In the genomic region with DNA sequence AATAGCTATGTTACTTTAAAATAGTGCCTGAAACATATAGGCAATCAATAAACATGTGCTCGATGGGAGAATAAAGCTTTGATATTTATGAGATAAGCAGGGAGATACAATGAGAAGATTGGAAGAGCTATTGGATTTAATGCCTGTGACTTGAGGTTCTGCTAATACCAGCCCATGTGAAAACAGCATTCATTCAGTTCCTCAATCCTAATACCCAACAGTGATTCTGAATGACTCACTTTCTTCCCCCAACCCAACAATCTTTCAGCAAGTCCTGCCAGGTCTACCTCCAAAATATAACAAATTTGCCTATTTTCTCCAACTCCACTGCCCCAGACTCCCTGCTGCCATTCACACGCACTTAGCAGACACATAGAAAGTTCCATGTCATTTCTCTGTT, we compare ENCODE assay signal across 21 cellular contexts. TPM values are rescaled to one million over a fixed set of nuclear protein-coding genes. Genes with fewer than 3 reads are reported as not detected.
DNase-seq lines count a peak whose midpoint lies in the region; ATAC-seq and FAIRE-seq lines count a peak whose summit lies in the region.
"Had no signal": no experiment of that assay in that cellular context is flagged by ENCODE, and none has a peak within 500 bp of the region (broad histone marks: within the 10 kb centered on the region; RNA-seq: fewer than 3 reads in every experiment).

No MANE protein-coding gene starts in this region.

- no peaks in the 10 kb centered on the region for H3K36me3 Mint-ChIP-seq in dendritic cell treated with granulocyte-macrophage colony-stimulating factor and Interleukin-4, amounts not matched to agents 40 ng/mL and 50 ng/mL, for 4 days (ENCODE audit: low read depth)

- H3K4me3 Mint-ChIP-seq in dendritic cell treated with granulocyte-macrophage colony-stimulating factor and Interleukin-4, amounts not matched to agents 40 ng/mL and 50 ng/mL, for 4 days = no peak overlapping the region
- H3K4me3 Mint-ChIP-seq: activated CD4-positive, alpha-beta memory T cell treated with anti-CD3 and anti-CD28 coated beads, Interleukin-2, amount 10 ng/mL, durations not matched to agents 7 days and 5 days; activated T-cell treated with anti-CD3 and anti-CD28 coated beads, Interleukin-2, amount 50 U/mL, for 4 hours had no signal

- DNase-seq in activated CD8-positive, alpha-beta memory T cell treated with anti-CD3 and anti-CD28 coated beads, Interleukin-2, amount 50 U/mL, for 48 hours = no peak
- DNase-seq in NCI-H2081 (lab: John Stamatoyannopoulos, UW) (no peak), urothelium cell line (ENCODE audit: low spot score) (no peak), posterior vena cava (ENCODE audit: low spot score) (no peak)
- DNase-seq: activated CD4-positive, alpha-beta memory T cell treated with anti-CD3 and anti-CD28 coated beads, Interleukin-2, amount 10 ng/mL, durations not matched to agents 7 days and 5 days; activated naive CD4-positive, alpha-beta T cell treated with anti-CD3 and anti-CD28 coated beads, Interleukin-2, amount 50 U/mL, for 16 hours; activated T-cell treated with anti-CD3 and anti-CD28 coated beads, Interleukin-2, amount 50 U/mL, for 4 hours; DND-41; NCI-H187; ovary; stimulated activated CD4-positive, alpha-beta T cell treated with anti-CD3 and anti-CD28 coated beads, Interleukin-4, amount 100 ng/mL, for 1 hour; T-helper 1 cell; uterus had no signal

- intact Hi-C loops in dendritic cell treated with granulocyte-macrophage colony-stimulating factor and Interleukin-4, amounts not matched to agents 40 ng/mL and 50 ng/mL, for 4 days (cut with micrococcal nuclease) = no loop called here
- intact Hi-C loops in posterior vena cava (cut with DNase I) = no loop called here

- no peak for FAIRE-seq in urothelium cell line (lab: Jason Lieb, UNC)
- FAIRE-seq: astrocyte, HepG2, islet of Langerhans had no signal

- ATAC-seq in GM18517 (IDR thresholded peaks at IDR 0.05; ENCODE audit: unreplicated experiment) (peak; percentile 35), GM19438 (IDR thresholded peaks at IDR 0.05; ENCODE audit: low read depth, unreplicated experiment) (peak; percentile 39), HG03066 (IDR thresholded peaks at IDR 0.05; ENCODE audit: low read depth, unreplicated experiment) (peak; percentile 23)
- ATAC-seq: activated T-cell treated with anti-CD3 and anti-CD28 coated beads, Interleukin-2, amount 50 U/mL, for 4 hours; HepG2; Right ventricle myocardium inferior had no signal

- peak overlapping the region; percentile 18 for H3K27ac Mint-ChIP-seq in dendritic cell treated with granulocyte-macrophage colony-stimulating factor and Interleukin-4, amounts not matched to agents 40 ng/mL and 50 ng/mL, for 4 days
- H3K27ac Mint-ChIP-seq: activated CD4-positive, alpha-beta memory T cell treated with anti-CD3 and anti-CD28 coated beads, Interleukin-2, amount 10 ng/mL, durations not matched to agents 7 days and 5 days had no signal

- H3K4me1 Mint-ChIP-seq in dendritic cell treated with granulocyte-macrophage colony-stimulating factor and Interleukin-4, amounts not matched to agents 40 ng/mL and 50 ng/mL, for 4 days (ENCODE audit: low read depth) = peaks cover 33% of the 10 kb centered on the region
- H3K4me1 Mint-ChIP-seq: activated CD4-positive, alpha-beta memory T cell treated with anti-CD3 and anti-CD28 coated beads, Interleukin-2, amount 10 ng/mL, durations not matched to agents 7 days and 5 days had no signal

- no peaks in the 10 kb centered on the region for H3K9me3 Mint-ChIP-seq in dendritic cell treated with granulocyte-macrophage colony-stimulating factor and Interleukin-4, amounts not matched to agents 40 ng/mL and 50 ng/mL, for 4 days
- H3K9me3 Mint-ChIP-seq: activated CD4-positive, alpha-beta memory T cell treated with anti-CD3 and anti-CD28 coated beads, Interleukin-2, amount 10 ng/mL, durations not matched to agents 7 days and 5 days; activated T-cell treated with anti-CD3 and anti-CD28 coated beads, Interleukin-2, amount 50 U/mL, for 4 hours had no signal

- no peaks in the 10 kb centered on the region for H3K27me3 Mint-ChIP-seq in dendritic cell treated with granulocyte-macrophage colony-stimulating factor and Interleukin-4, amounts not matched to agents 40 ng/mL and 50 ng/mL, for 4 days

RNA-seq across cellular contexts. Expression of gene KLHL31, which starts 26.6 kb away (rescaled TPM):
- under 1 TPM; 0.10 to 0.19 TPM for total RNA-seq in posterior vena cava
